ENCODE assay signal across 1 cellular context in genomic region chr3:177516130-177517011, GRCh38.
TF ChIP-seq lines count a peak whose summit lies in the region.

No MANE protein-coding gene starts in this region.

TF ChIP-seq in HepG2, 621 proteins besides CTCF, POLR2A, EP300 and RAD21 (continued from another document and continues in another):
- TF ChIP-seq MXD4 (CRISPR knock-in tag; IDR thresholded peaks at IDR 0.05) = peak; percentile 62; the same call in 1 of the 2 replicates
- peak; percentile 63 for TF ChIP-seq ZNF781 (CRISPR knock-in tag; IDR thresholded peaks at IDR 0.05; ENCODE audit: borderline replicate concordance, not compliant biosample characterization)
- 0 out of 2 replicates have a peak, but pooled peaks have one; percentile 25 for TF ChIP-seq ZBTB38 (CRISPR knock-in tag; IDR thresholded peaks at IDR 0.05)
- TF ChIP-seq ATF7-NPFF (CRISPR knock-in tag; IDR thresholded peaks at IDR 0.05; ENCODE audit: low read depth) = peak; percentile 56; the same call in 1 of the 2 replicates
- TF ChIP-seq ZNF142 (CRISPR knock-in tag; IDR thresholded peaks at IDR 0.05) = peak; percentile 55; the same call in 1 of the 2 replicates
- TF ChIP-seq SOX5 (CRISPR knock-in tag; IDR thresholded peaks at IDR 0.05; ENCODE audit: borderline replicate concordance) = peak; percentile 89
- TF ChIP-seq DMAP1 (CRISPR knock-in tag; IDR thresholded peaks at IDR 0.05) = peak; percentile 48; the same call in 1 of the 2 replicates
- no peak for TF ChIP-seq FOXP1 (IDR thresholded peaks at IDR 0.05)
- TF ChIP-seq FOXP1 (CRISPR knock-in tag; IDR thresholded peaks at IDR 0.05) = peak; percentile 46; the same call in 1 of the 2 replicates
- TF ChIP-seq KDM1A (CRISPR knock-in tag; IDR thresholded peaks at IDR 0.05) = peak; percentile 50; the same call in 1 of the 2 replicates
- TF ChIP-seq TRIM22 (IDR thresholded peaks at IDR 0.05) = no peak
- TF ChIP-seq, protein P1, sequence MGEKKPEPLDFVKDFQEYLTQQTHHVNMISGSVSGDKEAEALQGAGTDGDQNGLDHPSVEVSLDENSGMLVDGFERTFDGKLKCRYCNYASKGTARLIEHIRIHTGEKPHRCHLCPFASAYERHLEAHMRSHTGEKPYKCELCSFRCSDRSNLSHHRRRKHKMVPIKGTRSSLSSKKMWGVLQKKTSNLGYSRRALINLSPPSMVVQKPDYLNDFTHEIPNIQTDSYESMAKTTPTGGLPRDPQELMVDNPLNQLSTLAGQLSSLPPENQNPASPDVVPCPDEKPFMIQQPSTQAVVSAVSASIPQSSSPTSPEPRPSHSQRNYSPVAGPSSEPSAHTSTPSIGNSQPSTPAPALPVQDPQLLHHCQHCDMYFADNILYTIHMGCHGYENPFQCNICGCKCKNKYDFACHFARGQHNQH (CRISPR knock-in tag; IDR thresholded peaks at IDR 0.05) = peak; percentile 66; the same call in 1 of the 2 replicates
- TF ChIP-seq, protein P2, sequence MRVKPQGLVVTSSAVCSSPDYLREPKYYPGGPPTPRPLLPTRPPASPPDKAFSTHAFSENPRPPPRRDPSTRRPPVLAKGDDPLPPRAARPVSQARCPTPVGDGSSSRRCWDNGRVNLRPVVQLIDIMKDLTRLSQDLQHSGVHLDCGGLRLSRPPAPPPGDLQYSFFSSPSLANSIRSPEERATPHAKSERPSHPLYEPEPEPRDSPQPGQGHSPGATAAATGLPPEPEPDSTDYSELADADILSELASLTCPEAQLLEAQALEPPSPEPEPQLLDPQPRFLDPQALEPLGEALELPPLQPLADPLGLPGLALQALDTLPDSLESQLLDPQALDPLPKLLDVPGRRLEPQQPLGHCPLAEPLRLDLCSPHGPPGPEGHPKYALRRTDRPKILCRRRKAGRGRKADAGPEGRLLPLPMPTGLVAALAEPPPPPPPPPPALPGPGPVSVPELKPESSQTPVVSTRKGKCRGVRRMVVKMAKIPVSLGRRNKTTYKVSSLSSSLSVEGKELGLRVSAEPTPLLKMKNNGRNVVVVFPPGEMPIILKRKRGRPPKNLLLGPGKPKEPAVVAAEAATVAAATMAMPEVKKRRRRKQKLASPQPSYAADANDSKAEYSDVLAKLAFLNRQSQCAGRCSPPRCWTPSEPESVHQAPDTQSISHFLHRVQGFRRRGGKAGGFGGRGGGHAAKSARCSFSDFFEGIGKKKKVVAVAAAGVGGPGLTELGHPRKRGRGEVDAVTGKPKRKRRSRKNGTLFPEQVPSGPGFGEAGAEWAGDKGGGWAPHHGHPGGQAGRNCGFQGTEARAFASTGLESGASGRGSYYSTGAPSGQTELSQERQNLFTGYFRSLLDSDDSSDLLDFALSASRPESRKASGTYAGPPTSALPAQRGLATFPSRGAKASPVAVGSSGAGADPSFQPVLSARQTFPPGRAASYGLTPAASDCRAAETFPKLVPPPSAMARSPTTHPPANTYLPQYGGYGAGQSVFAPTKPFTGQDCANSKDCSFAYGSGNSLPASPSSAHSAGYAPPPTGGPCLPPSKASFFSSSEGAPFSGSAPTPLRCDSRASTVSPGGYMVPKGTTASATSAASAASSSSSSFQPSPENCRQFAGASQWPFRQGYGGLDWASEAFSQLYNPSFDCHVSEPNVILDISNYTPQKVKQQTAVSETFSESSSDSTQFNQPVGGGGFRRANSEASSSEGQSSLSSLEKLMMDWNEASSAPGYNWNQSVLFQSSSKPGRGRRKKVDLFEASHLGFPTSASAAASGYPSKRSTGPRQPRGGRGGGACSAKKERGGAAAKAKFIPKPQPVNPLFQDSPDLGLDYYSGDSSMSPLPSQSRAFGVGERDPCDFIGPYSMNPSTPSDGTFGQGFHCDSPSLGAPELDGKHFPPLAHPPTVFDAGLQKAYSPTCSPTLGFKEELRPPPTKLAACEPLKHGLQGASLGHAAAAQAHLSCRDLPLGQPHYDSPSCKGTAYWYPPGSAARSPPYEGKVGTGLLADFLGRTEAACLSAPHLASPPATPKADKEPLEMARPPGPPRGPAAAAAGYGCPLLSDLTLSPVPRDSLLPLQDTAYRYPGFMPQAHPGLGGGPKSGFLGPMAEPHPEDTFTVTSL (CRISPR knock-in tag; IDR thresholded peaks at IDR 0.05; ENCODE audit: borderline replicate concordance) = peak; percentile 83; the same call in 1 of the 2 replicates
- TF ChIP-seq ZBTB34 (CRISPR knock-in tag; IDR thresholded peaks at IDR 0.05) = peak; percentile 80
- TF ChIP-seq ZNF383 (CRISPR knock-in tag; IDR thresholded peaks at IDR 0.05; ENCODE audit: borderline replicate concordance) = no peak
- no peak for TF ChIP-seq RBM39 (IDR thresholded peaks at IDR 0.05; ENCODE audit: low read depth, low read length, poor library complexity, severe bottlenecking)
- TF ChIP-seq IRF2 (CRISPR knock-in tag; IDR thresholded peaks at IDR 0.05) = peak; percentile 46; the same call in 1 of the 2 replicates
- TF ChIP-seq SNAPC2 (CRISPR knock-in tag; IDR thresholded peaks at IDR 0.05) = peak; percentile 88; the same call in 1 of the 2 replicates
- 0 out of 4 replicates have a peak, but pooled peaks of 1 of the 2 experiments have one; percentile 18 for TF ChIP-seq HMGXB4 (CRISPR knock-in tag; IDR thresholded peaks at IDR 0.05; ENCODE audit: borderline replicate concordance in 1 of 2, low read depth in 1 of 2)
- peak; percentile 32; the same call in 1 of the 2 replicates for TF ChIP-seq KDM6A (CRISPR knock-in tag; IDR thresholded peaks at IDR 0.05; ENCODE audit: low read depth)
- TF ChIP-seq TFDP2 (CRISPR knock-in tag; IDR thresholded peaks at IDR 0.05) = peak; percentile 59; the same call in 1 of the 2 replicates
- peak; percentile 81 for TF ChIP-seq PAXIP1 (CRISPR knock-in tag; conservative IDR thresholded peaks at IDR 0.05)
- TF ChIP-seq GLI4 (CRISPR knock-in tag; IDR thresholded peaks at IDR 0.05; ENCODE audit: borderline replicate concordance) = 0 out of 2 replicates have a peak, but pooled peaks have one; percentile 42
- TF ChIP-seq, protein P3, sequence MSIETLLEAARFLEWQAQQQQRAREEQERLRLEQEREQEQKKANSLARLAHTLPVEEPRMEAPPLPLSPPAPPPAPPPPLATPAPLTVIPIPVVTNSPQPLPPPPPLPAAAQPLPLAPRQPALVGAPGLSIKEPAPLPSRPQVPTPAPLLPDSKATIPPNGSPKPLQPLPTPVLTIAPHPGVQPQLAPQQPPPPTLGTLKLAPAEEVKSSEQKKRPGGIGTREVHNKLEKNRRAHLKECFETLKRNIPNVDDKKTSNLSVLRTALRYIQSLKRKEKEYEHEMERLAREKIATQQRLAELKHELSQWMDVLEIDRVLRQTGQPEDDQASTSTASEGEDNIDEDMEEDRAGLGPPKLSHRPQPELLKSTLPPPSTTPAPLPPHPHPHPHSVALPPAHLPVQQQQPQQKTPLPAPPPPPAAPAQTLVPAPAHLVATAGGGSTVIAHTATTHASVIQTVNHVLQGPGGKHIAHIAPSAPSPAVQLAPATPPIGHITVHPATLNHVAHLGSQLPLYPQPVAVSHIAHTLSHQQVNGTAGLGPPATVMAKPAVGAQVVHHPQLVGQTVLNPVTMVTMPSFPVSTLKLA (IDR thresholded peaks at IDR 0.05) = 0 out of 2 replicates have a peak, but pooled peaks have one; percentile 10
- TF ChIP-seq ZNF431 (CRISPR knock-in tag; IDR thresholded peaks at IDR 0.05; ENCODE audit: borderline replicate concordance, low read depth) = 0 out of 2 replicates have a peak, but pooled peaks have one; percentile 18
- TF ChIP-seq HNF4A (CRISPR knock-in tag; IDR thresholded peaks at IDR 0.05) = peak; percentile 74; the same call in 1 of the 2 replicates
- 0 out of 2 replicates have a peak, but pooled peaks have one; percentile 61 for TF ChIP-seq ZSCAN29 (CRISPR knock-in tag; conservative IDR thresholded peaks at IDR 0.05)
